In the genomic region with DNA sequence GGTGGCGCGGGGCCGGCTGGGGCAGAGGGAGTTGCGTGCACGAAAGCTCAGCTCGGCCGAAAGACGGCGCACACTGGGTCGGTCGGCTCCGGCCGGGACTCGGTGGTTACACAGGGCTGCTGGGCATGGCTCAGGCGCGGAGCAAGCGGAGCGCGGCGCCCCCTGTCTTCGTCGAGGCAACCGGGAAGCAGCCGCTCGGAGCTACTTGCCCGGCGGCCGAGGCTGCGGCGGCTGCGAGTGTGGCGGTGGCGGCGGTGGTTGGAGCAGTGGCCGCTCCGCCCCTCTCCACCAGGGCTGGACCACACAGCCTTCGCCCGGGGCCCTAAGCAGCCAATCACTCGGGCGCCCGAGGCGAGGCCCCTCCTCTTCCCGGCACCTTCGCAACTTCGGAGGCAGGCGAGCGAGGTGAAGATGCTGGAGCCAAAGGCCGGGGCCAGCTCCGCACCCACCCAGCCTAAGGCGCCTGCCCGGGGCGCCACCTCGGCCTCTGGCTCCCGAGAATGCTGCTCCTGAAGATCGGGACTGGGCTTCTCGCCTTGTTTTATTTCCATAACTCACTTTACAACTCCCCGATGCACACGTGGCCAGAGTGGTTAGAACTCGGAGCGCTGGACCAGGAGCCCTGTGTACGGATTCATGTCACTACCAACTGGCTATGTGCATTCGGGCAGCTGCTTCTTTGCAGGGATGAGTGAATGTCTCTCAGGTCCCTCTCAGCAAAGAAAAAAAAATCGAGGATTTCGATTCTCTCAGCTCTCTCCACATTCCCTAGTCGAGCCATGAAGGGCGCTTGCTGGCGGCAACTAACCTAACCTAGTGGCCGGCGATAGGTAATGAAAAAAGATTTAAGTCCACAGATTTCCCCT, we compare ENCODE assay signal across 8 cellular contexts. TPM values are rescaled to one million over a fixed set of nuclear protein-coding genes. Genes with fewer than 3 reads are reported as not detected.
DNase-seq lines count a peak whose midpoint lies in the region; ATAC-seq and TF ChIP-seq lines count a peak whose summit lies in the region.

A gene (minus strand): TSS at position 241 of the 866 bp plus-strand sequence. CDS start 241 bp downstream, outside the sequence.

- H3K27ac Mint-ChIP-seq in WTC11 (no peak within 1 kb of the TSS), chondrocyte (ENCODE audit: unreplicated experiment) (peak within 1 kb of the TSS; percentile 70)

- H3K36me3 Mint-ChIP-seq in WTC11, result no peaks in the 10 kb centered on the region
- peaks cover 2% of the 10 kb centered on the region for H3K36me3 Mint-ChIP-seq in chondrocyte (ENCODE audit: low read depth)

- H3K4me1 Mint-ChIP-seq in WTC11 (peaks cover 43% of the 10 kb centered on the region), chondrocyte (ENCODE audit: low read depth) (peaks cover 34% of the 10 kb centered on the region)

- H3K27me3 Mint-ChIP-seq in WTC11 (ENCODE audit: low read depth) (peaks cover 39% of the 10 kb centered on the region), chondrocyte (ENCODE audit: low read depth) (no peaks in the 10 kb centered on the region)

- peak; percentile 94 for DNase-seq in BE2C
- DNase-seq in NCI-H2196 treated with DMSO at 0.1 percent for 48 hours (lab: John Stamatoyannopoulos, UW; ENCODE audit: unreplicated experiment), result peak; percentile 70
- peak; percentile 95 for DNase-seq in WTC11 (ENCODE audit: low spot score)
- no peak for DNase-seq in chondrocyte (ENCODE audit: low spot score)
- DNase-seq in kidney glomerular epithelial cell (lab: John Stamatoyannopoulos, UW), result peak; percentile 80
- peak; percentile 80 for DNase-seq in stimulated activated CD4-positive, alpha-beta T cell treated with anti-CD3 and anti-CD28 coated beads, Interleukin-15, amount 100 ng/mL, for 24 hours

- H3K27me3 ChIP-seq in BE2C, result peaks cover 23% of the 10 kb centered on the region

- H3K4me3 Mint-ChIP-seq in WTC11 (peak within 1 kb of the TSS; percentile 77), chondrocyte (ENCODE audit: unreplicated experiment) (peak within 1 kb of the TSS; percentile 84)

- POLR2A ChIA-PET in WTC11 (lab: Charles Lee), result interaction anchor here (0.6 to 1.0 kb wide), 4 partner anchors 23 to 168 kb away, joined by 3 to 4 read pairs (median 3); no protein-coding TSS in a partner anchor

- ATAC-seq in GM19023 (IDR thresholded peaks at IDR 0.05; ENCODE audit: unreplicated experiment), result peak; percentile 79
- ATAC-seq in HG03139 (IDR thresholded peaks at IDR 0.05; ENCODE audit: unreplicated experiment), result peak; percentile 74
- ATAC-seq in WTC11, result peak; percentile 88

- H3K4me1 ChIP-seq in BE2C, result no peaks in the 10 kb centered on the region

- H3K9me3 ChIP-seq in BE2C, result no peaks in the 10 kb centered on the region

- TF ChIP-seq CTCF in BE2C (IDR thresholded peaks at IDR 0.05; ENCODE audit: low read depth, low read length) (peak; percentile 43), WTC11 (IDR thresholded peaks at IDR 0.05) (no peak), chondrocyte (IDR thresholded peaks at IDR 0.05) (peak; percentile 85)

- H3K4me3 ChIP-seq in BE2C (ENCODE audit: low read depth, low read length), result peak within 1 kb of the TSS; percentile 58

- H3K9me3 Mint-ChIP-seq in WTC11, result no peaks in the 10 kb centered on the region
- no peaks in the 10 kb centered on the region for H3K9me3 Mint-ChIP-seq in chondrocyte (ENCODE audit: low read depth)

- CTCF ChIA-PET in WTC11 (lab: Charles Lee), result interaction anchor here (0.5 to 7.9 kb wide), 57 partner anchors 9 to 554 kb away, joined by 3 to 240 read pairs (median 5); no protein-coding TSS in a partner anchor

- H3K36me3 ChIP-seq in BE2C, result no peaks in the 10 kb centered on the region

TF ChIP-seq in WTC11, 78 proteins besides CTCF, POLR2A, EP300 and RAD21 (continues in another document):
- TF ChIP-seq, protein P1, sequence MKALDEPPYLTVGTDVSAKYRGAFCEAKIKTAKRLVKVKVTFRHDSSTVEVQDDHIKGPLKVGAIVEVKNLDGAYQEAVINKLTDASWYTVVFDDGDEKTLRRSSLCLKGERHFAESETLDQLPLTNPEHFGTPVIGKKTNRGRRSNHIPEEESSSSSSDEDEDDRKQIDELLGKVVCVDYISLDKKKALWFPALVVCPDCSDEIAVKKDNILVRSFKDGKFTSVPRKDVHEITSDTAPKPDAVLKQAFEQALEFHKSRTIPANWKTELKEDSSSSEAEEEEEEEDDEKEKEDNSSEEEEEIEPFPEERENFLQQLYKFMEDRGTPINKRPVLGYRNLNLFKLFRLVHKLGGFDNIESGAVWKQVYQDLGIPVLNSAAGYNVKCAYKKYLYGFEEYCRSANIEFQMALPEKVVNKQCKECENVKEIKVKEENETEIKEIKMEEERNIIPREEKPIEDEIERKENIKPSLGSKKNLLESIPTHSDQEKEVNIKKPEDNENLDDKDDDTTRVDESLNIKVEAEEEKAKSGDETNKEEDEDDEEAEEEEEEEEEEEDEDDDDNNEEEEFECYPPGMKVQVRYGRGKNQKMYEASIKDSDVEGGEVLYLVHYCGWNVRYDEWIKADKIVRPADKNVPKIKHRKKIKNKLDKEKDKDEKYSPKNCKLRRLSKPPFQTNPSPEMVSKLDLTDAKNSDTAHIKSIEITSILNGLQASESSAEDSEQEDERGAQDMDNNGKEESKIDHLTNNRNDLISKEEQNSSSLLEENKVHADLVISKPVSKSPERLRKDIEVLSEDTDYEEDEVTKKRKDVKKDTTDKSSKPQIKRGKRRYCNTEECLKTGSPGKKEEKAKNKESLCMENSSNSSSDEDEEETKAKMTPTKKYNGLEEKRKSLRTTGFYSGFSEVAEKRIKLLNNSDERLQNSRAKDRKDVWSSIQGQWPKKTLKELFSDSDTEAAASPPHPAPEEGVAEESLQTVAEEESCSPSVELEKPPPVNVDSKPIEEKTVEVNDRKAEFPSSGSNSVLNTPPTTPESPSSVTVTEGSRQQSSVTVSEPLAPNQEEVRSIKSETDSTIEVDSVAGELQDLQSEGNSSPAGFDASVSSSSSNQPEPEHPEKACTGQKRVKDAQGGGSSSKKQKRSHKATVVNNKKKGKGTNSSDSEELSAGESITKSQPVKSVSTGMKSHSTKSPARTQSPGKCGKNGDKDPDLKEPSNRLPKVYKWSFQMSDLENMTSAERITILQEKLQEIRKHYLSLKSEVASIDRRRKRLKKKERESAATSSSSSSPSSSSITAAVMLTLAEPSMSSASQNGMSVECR (CRISPR knock-in tag; IDR thresholded peaks at IDR 0.05; ENCODE audit: borderline replicate concordance), result peak; percentile 74; the same call in 1 of the 2 replicates
- TF ChIP-seq RORB (CRISPR knock-in tag; IDR thresholded peaks at IDR 0.05) (no peak), CREB1 (CRISPR knock-in tag; IDR thresholded peaks at IDR 0.05) (no peak), NFYB (CRISPR knock-in tag; conservative IDR thresholded peaks at IDR 0.05; ENCODE audit: low read depth) (peak; percentile 55), FOXK1 (CRISPR knock-in tag; IDR thresholded peaks at IDR 0.05) (peak; percentile 56; the same call in 1 of the 2 replicates), ZNF263 (CRISPR knock-in tag; IDR thresholded peaks at IDR 0.05; ENCODE audit: low read depth) (no peak)
- TF ChIP-seq, protein P2, sequence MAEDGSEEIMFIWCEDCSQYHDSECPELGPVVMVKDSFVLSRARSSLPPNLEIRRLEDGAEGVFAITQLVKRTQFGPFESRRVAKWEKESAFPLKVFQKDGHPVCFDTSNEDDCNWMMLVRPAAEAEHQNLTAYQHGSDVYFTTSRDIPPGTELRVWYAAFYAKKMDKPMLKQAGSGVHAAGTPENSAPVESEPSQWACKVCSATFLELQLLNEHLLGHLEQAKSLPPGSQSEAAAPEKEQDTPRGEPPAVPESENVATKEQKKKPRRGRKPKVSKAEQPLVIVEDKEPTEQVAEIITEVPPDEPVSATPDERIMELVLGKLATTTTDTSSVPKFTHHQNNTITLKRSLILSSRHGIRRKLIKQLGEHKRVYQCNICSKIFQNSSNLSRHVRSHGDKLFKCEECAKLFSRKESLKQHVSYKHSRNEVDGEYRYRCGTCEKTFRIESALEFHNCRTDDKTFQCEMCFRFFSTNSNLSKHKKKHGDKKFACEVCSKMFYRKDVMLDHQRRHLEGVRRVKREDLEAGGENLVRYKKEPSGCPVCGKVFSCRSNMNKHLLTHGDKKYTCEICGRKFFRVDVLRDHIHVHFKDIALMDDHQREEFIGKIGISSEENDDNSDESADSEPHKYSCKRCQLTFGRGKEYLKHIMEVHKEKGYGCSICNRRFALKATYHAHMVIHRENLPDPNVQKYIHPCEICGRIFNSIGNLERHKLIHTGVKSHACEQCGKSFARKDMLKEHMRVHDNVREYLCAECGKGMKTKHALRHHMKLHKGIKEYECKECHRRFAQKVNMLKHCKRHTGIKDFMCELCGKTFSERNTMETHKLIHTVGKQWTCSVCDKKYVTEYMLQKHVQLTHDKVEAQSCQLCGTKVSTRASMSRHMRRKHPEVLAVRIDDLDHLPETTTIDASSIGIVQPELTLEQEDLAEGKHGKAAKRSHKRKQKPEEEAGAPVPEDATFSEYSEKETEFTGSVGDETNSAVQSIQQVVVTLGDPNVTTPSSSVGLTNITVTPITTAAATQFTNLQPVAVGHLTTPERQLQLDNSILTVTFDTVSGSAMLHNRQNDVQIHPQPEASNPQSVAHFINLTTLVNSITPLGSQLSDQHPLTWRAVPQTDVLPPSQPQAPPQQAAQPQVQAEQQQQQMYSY (CRISPR knock-in tag; IDR thresholded peaks at IDR 0.05), result 0 out of 2 replicates have a peak, but pooled peaks have one; percentile 25
- TF ChIP-seq, protein P3, sequence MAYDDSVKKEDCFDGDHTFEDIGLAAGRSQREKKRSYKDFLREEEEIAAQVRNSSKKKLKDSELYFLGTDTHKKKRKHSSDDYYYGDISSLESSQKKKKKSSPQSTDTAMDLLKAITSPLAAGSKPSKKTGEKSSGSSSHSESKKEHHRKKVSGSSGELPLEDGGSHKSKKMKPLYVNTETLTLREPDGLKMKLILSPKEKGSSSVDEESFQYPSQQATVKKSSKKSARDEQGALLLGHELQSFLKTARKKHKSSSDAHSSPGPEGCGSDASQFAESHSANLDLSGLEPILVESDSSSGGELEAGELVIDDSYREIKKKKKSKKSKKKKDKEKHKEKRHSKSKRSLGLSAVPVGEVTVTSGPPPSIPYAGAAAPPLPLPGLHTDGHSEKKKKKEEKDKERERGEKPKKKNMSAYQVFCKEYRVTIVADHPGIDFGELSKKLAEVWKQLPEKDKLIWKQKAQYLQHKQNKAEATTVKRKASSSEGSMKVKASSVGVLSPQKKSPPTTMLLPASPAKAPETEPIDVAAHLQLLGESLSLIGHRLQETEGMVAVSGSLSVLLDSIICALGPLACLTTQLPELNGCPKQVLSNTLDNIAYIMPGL (CRISPR knock-in tag; IDR thresholded peaks at IDR 0.05), result peak; percentile 97

RNA-seq across cellular contexts. Expression of the gene that starts here (rescaled TPM):
- not detected for polyA plus RNA-seq in BE2C (2012; ENCODE audit: insufficient read depth, insufficient read length, low read depth)
- 9.1 to 9.2 TPM (median 9.1 TPM) in 3 replicates for total RNA-seq in WTC11 (2021)
- 1.2 to 1.9 TPM (median 1.5 TPM) in 3 replicates for total RNA-seq in chondrocyte
